Comparison of ENCODE assay signal across 1 cellular context in genomic region chr2:26148501-26148900, GRCh38.
TF ChIP-seq lines count a peak whose summit lies in the region.

No MANE protein-coding gene starts in this region.

TF ChIP-seq in WTC11, 78 proteins besides CTCF, POLR2A, EP300 and RAD21 (continued from another document):
- TF ChIP-seq FOXP4 (CRISPR knock-in tag; IDR thresholded peaks at IDR 0.05) = no peak
- TF ChIP-seq JUN (CRISPR knock-in tag; IDR thresholded peaks at IDR 0.05) = no peak
- TF ChIP-seq PRDM15 (CRISPR knock-in tag; IDR thresholded peaks at IDR 0.05) = no peak
- TF ChIP-seq FOXJ3 (CRISPR knock-in tag; IDR thresholded peaks at IDR 0.05; ENCODE audit: borderline replicate concordance) = no peak
- TF ChIP-seq HMGA2 (CRISPR knock-in tag; IDR thresholded peaks at IDR 0.05) = no peak
- TF ChIP-seq STAT6 (CRISPR knock-in tag; conservative IDR thresholded peaks at IDR 0.05; ENCODE audit: low read depth) = no peak
- TF ChIP-seq CBFB (CRISPR knock-in tag; IDR thresholded peaks at IDR 0.05; ENCODE audit: low read depth) = no peak
- no peak for TF ChIP-seq TEAD4 (CRISPR knock-in tag; IDR thresholded peaks at IDR 0.05)
- TF ChIP-seq ZNF263 (CRISPR knock-in tag; IDR thresholded peaks at IDR 0.05; ENCODE audit: low read depth) = no peak
- no peak for TF ChIP-seq ESRRA (CRISPR knock-in tag; IDR thresholded peaks at IDR 0.05; ENCODE audit: borderline replicate concordance)
- no peak for TF ChIP-seq ZNF425 (CRISPR knock-in tag; conservative IDR thresholded peaks at IDR 0.05)
- no peak for TF ChIP-seq IRF1 (CRISPR knock-in tag; IDR thresholded peaks at IDR 0.05)
- TF ChIP-seq ZBTB21 (CRISPR knock-in tag; IDR thresholded peaks at IDR 0.05; ENCODE audit: borderline replicate concordance) = no peak
- no peak for TF ChIP-seq OVOL2 (CRISPR knock-in tag; IDR thresholded peaks at IDR 0.05; ENCODE audit: borderline replicate concordance)
